Comparison of ENCODE assay signal across 15 cellular contexts in genomic region chr9:13268469-13268868, GRCh38. TPM values are rescaled to one million over a fixed set of nuclear protein-coding genes. Genes with fewer than 3 reads are reported as not detected.
DNase-seq lines count a peak whose midpoint lies in the region; ATAC-seq and TF ChIP-seq lines count a peak whose summit lies in the region.
"Had no signal": no experiment of that assay in that cellular context is flagged by ENCODE, and none has a peak within 500 bp of the region (broad histone marks: within the 10 kb centered on the region; RNA-seq: fewer than 3 reads in every experiment).

No MANE protein-coding gene starts in this region.

- no peaks in the 10 kb centered on the region for H3K27me3 Mint-ChIP-seq in endothelial cell (ENCODE audit: unreplicated experiment)

- ATAC-seq in omental fat pad (ENCODE audit: low FRiP score): peak; percentile 53

- peak overlapping the region; percentile 20 for H3K4me3 Mint-ChIP-seq in endothelial cell (ENCODE audit: unreplicated experiment)

- H3K27ac ChIP-seq in substantia nigra (ENCODE audit: low read depth, low read length, poor library complexity, severe bottlenecking): no peak overlapping the region
- H3K27ac ChIP-seq: stomach had no signal

- TF ChIP-seq CTCF in endothelial cell (IDR thresholded peaks at IDR 0.05; ENCODE audit: unreplicated experiment): no peak
- TF ChIP-seq CTCF in omental fat pad (IDR thresholded peaks at IDR 0.05): no peak

- peak; percentile 6 for DNase-seq in H4 (ENCODE audit: low spot score)
- DNase-seq in RKO (ENCODE audit: low spot score): peak; percentile 28
- DNase-seq in endothelial cell (ENCODE audit: low spot score): no peak
- no peak for DNase-seq in omental fat pad (ENCODE audit: low spot score)
- no peak for DNase-seq in substantia nigra (lab: John Stamatoyannopoulos, UW)
- no peak for DNase-seq in NCI-H1694 (lab: John Stamatoyannopoulos, UW)
- no peak for DNase-seq in foreskin melanocyte
- no peak for DNase-seq in 8988T
- DNase-seq: activated gamma-delta T cell, BE2C, DMS 273 treated with DMSO at 0.1 percent for 48 hours, islet precursor cell, small intestine, stomach had no signal

- no peaks in the 10 kb centered on the region for H3K9me3 Mint-ChIP-seq in endothelial cell (ENCODE audit: unreplicated experiment)

- H3K4me1 Mint-ChIP-seq in endothelial cell (ENCODE audit: unreplicated experiment): peaks cover 65% of the 10 kb centered on the region

- peaks cover 5% of the 10 kb centered on the region for H3K36me3 Mint-ChIP-seq in endothelial cell (ENCODE audit: low read depth, unreplicated experiment)

- peak overlapping the region; percentile 59 for H3K27ac Mint-ChIP-seq in endothelial cell (ENCODE audit: unreplicated experiment)

RNA-seq across cellular contexts. Expression of gene MPDZ, which starts 11.0 kb away (rescaled TPM):
- 13.4 and 14.2 TPM in 2 replicates for total RNA-seq in H4 (2014; rRNA removed; shearing (Covaris generic))
- total RNA-seq in endothelial cell (ENCODE audit: unreplicated experiment) (97.0 TPM), omental fat pad (10 to 100 TPM; 41.6 to 90.6 (median 77.3) TPM)
- total RNA-seq: activated CD8-positive, alpha-beta memory T cell treated with anti-CD3 and anti-CD28 coated beads for 36 hours had no signal

Comparison
In these comparisons a context has a peak if more than half of its experiments do, and no peak if none do; other contexts are left out.
1. DNase-seq: peak in H4 (single experiment) and RKO (single experiment); none in endothelial cell (single experiment), omental fat pad (single experiment), substantia nigra (0 of 49), NCI-H1694 (single experiment), foreskin melanocyte (single experiment) and 8988T (single experiment).